In the genomic region with DNA sequence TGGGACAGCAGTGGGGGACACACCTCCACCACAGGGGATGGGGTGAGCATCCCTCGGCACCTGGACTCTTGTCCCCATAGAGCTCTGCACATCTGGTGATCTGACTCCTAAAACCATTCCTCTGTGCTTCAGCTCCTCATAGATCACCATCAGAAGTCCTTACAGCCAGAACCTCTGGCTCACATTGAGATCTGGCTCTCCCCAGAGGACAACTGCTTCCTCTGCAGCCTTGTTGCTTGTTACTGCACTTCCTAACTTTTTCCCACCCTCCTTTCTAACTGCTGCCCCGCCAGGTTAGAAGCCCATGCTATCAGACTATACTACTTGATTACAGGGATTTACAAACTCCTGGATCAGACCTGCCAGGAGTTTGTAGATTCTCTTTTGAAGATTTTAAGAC, we compare ENCODE assay signal across 10 cellular contexts.
DNase-seq lines count a peak whose midpoint lies in the region; ATAC-seq and TF ChIP-seq lines count a peak whose summit lies in the region.
"Had no signal": no experiment of that assay in that cellular context is flagged by ENCODE, and none has a peak within 500 bp of the region (broad histone marks: within the 10 kb centered on the region; RNA-seq: fewer than 3 reads in every experiment).

No MANE protein-coding gene starts in this region.

- peak; percentile 51 for DNase-seq in AG10803 (ENCODE audit: low read depth)
- DNase-seq in amniotic epithelial cell (ENCODE audit: low read depth), result peak; percentile 32
- peak; percentile 68 for DNase-seq in islet precursor cell
- no peak for DNase-seq in NCI-H2081 (lab: John Stamatoyannopoulos, UW)
- DNase-seq: spleen had no signal

- no peaks in the 10 kb centered on the region for H3K9me3 ChIP-seq in HEK293 (ENCODE audit: control insufficient read depth, insufficient read depth, low read depth, low read length)
- H3K9me3 ChIP-seq: adrenal gland, spleen had no signal

- POLR2A ChIA-PET in HEK293 (lab: Yijun Ruan, JAX), result no interaction called here

- H3K36me3 ChIP-seq in HEK293 (ENCODE audit: control insufficient read depth in 2 of 2, insufficient read depth in 1 of 2, low read length in 2 of 2), result no peaks in the 10 kb centered on the region
- H3K36me3 ChIP-seq: adrenal gland had no signal

- TF ChIP-seq CTCF in AG10803 (conservative IDR thresholded peaks at IDR 0.05; ENCODE audit: low read length) (peak; percentile 64), HEK293 (tag by site-specific recombination; IDR thresholded peaks at IDR 0.05) (peak; percentile 57)

- CTCF ChIA-PET in HEK293 (lab: Yijun Ruan, JAX), result interaction anchor here (0.5 to 0.8 kb wide), 2 partner anchors 21 to 411 kb away, joined by 3 to 6 read pairs; no protein-coding TSS in a partner anchor

- H3K4me1 ChIP-seq in HEK293 (ENCODE audit: control insufficient read depth, insufficient read depth, low read length), result peaks cover 11% of the 10 kb centered on the region; the same call in 1 of the 2 replicates
- H3K4me1 ChIP-seq: adrenal gland, spleen had no signal

- H3K27ac ChIP-seq in HEK293 (ENCODE audit: extremely low read depth, low read depth, low read length), result no peak overlapping the region
- H3K27ac ChIP-seq: adrenal gland, spleen had no signal

- H3K4me3 ChIP-seq in AG10803 (ENCODE audit: low read length), result no peak overlapping the region
- H3K4me3 ChIP-seq in HEK293 (ENCODE audit: low read depth, low read length), result no peak overlapping the region
- H3K4me3 ChIP-seq: adrenal gland, spleen had no signal

- no peak for ATAC-seq in GM19455 (IDR thresholded peaks at IDR 0.05; ENCODE audit: unreplicated experiment)
- ATAC-seq in HG03025 (IDR thresholded peaks at IDR 0.05; ENCODE audit: low FRiP score, unreplicated experiment), result no peak
- ATAC-seq in HG02973 (IDR thresholded peaks at IDR 0.05; ENCODE audit: unreplicated experiment), result no peak

TF ChIP-seq in HEK293, 187 proteins besides CTCF, POLR2A, EP300 and RAD21:
- TF ChIP-seq GLI4 (tag by site-specific recombination; IDR thresholded peaks at IDR 0.05) (no peak), KLF16 (tag by site-specific recombination; IDR thresholded peaks at IDR 0.05) (no peak), ZNF221 (tag by site-specific recombination; IDR thresholded peaks at IDR 0.05; ENCODE audit: borderline replicate concordance) (no peak), ZNF138 (tag by site-specific recombination; IDR thresholded peaks at IDR 0.05; ENCODE audit: borderline replicate concordance) (no peak), ZNF548 (tag by site-specific recombination; IDR thresholded peaks at IDR 0.05) (no peak), ZNF510 (tag by site-specific recombination; IDR thresholded peaks at IDR 0.05; ENCODE audit: insufficient replicate concordance) (no peak), ZNF140 (tag by site-specific recombination; IDR thresholded peaks at IDR 0.05) (no peak), ZNF707 (tag by site-specific recombination; IDR thresholded peaks at IDR 0.05) (no peak), ZNF529 (tag by site-specific recombination; IDR thresholded peaks at IDR 0.05; ENCODE audit: insufficient replicate concordance) (no peak), HIC1 (tag by site-specific recombination; IDR thresholded peaks at IDR 0.05) (no peak), ZNF266 (tag by site-specific recombination; IDR thresholded peaks at IDR 0.05; ENCODE audit: low read depth) (no peak), ZNF16 (tag by site-specific recombination; IDR thresholded peaks at IDR 0.05; ENCODE audit: low read depth) (no peak)
- TF ChIP-seq, protein P1, sequence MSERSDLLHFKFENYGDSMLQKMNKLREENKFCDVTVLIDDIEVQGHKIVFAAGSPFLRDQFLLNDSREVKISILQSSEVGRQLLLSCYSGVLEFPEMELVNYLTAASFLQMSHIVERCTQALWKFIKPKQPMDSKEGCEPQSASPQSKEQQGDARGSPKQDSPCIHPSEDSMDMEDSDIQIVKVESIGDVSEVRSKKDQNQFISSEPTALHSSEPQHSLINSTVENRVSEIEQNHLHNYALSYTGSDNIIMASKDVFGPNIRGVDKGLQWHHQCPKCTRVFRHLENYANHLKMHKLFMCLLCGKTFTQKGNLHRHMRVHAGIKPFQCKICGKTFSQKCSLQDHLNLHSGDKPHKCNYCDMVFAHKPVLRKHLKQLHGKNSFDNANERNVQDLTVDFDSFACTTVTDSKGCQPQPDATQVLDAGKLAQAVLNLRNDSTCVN (tag by site-specific recombination; optimal IDR thresholded peaks at IDR 0.05), result no peak
- TF ChIP-seq, protein P2, sequence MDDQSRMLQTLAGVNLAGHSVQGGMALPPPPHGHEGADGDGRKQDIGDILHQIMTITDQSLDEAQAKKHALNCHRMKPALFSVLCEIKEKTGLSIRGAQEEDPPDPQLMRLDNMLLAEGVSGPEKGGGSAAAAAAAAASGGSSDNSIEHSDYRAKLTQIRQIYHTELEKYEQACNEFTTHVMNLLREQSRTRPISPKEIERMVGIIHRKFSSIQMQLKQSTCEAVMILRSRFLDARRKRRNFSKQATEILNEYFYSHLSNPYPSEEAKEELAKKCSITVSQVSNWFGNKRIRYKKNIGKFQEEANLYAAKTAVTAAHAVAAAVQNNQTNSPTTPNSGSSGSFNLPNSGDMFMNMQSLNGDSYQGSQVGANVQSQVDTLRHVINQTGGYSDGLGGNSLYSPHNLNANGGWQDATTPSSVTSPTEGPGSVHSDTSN (CRISPR knock-in tag; IDR thresholded peaks at IDR 0.05), result no peak

Comparison
In these comparisons a context has a peak if more than half of its experiments do, and no peak if none do; other contexts are left out.
1. DNase-seq: peak in AG10803 (single experiment), amniotic epithelial cell (single experiment) and islet precursor cell (single experiment); none in NCI-H2081 (0 of 2).